10 cellular contexts compared by ENCODE assay signal in the genomic region with DNA sequence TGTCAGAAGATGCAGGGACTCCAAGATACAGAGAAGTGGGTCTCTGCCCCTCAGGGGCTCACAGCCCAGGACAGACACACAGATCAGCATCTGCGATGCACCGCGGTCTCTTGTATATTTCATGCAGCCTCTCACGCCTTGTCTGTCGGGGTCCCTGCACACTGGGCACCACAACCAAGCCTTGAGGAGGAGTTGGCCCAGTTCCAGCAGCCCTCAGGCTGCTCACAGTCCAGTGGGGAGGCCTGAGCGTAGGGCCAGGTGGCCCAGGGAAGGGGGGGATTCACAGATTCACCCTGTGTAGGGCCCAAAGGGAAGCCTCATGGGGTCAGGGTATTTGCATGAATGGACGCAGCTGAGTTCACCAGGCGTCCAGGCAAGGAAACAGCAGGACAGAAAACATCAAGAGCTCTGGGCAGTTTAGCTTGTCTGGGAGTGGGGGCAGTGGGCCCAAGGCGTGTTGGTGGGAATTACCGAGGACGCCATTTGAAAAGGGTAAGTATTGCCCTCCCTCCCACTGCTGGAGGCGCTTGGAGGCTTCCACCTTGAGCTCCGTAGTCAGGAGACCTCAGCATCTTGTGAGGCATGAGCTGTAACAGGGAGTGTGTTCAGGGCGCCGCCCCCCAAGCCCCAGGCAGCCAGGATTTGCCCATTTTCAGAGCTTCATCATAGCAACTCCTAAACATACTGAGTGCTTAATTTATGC.
DNase-seq lines count a peak whose midpoint lies in the region; ATAC-seq, FAIRE-seq and TF ChIP-seq lines count a peak whose summit lies in the region.
"Had no signal": no experiment of that assay in that cellular context is flagged by ENCODE, and none has a peak within 500 bp of the region (broad histone marks: within the 10 kb centered on the region; RNA-seq: fewer than 3 reads in every experiment).

No MANE protein-coding gene starts in this region.

- H3K9me3 ChIP-seq in endothelial cell of umbilical vein (replicated peaks; ENCODE audit: control insufficient read depth, insufficient read depth, low read length) (no peaks in the 10 kb centered on the region), testis (no peaks in the 10 kb centered on the region)
- H3K9me3 ChIP-seq: A549 had no signal

- dilution Hi-C loops in endothelial cell of umbilical vein (cut with MboI; ENCODE audit: extremely low pct_ligation_motif_present, low sequenced_read_pairs), result no loop called here

- peak; percentile 61 for DNase-seq in activated effector memory CD4-positive, alpha-beta T cell treated with anti-CD3 and anti-CD28 coated beads, Interleukin-2, amount 50 U/mL, for 16 hours
- DNase-seq in activated effector memory CD4-positive, alpha-beta T cell treated with Interleukin-2 at 50 U/mL for 16 hours, result no peak
- DNase-seq in endothelial cell of umbilical vein (ENCODE audit: low read depth, low spot score), result peak; percentile 7
- DNase-seq in DMS153 treated with DMSO at 0.1 percent for 48 hours (lab: John Stamatoyannopoulos, UW; ENCODE audit: unreplicated experiment), result no peak
- no peak for DNase-seq in HPDE6-E6E7 (ENCODE audit: extremely low spot score)
- no peak for DNase-seq in testis
- DNase-seq: activated CD4-positive, alpha-beta memory T cell treated with anti-CD3 and anti-CD28 coated beads for 36 hours had no signal

- H3K4me1 ChIP-seq in endothelial cell of umbilical vein (ENCODE audit: control insufficient read depth, extremely low read depth, insufficient read depth, low read length) (peaks cover 9% of the 10 kb centered on the region), testis (no peaks in the 10 kb centered on the region)
- H3K4me1 ChIP-seq: A549 had no signal

- no peaks in the 10 kb centered on the region for H3K9me1 ChIP-seq in endothelial cell of umbilical vein (replicated peaks; ENCODE audit: control insufficient read depth, extremely low read depth, insufficient read depth, low read length)

- POLR2A ChIA-PET in endothelial cell of umbilical vein (lab: Charles Lee), result no interaction called here

- H3K27ac ChIP-seq in endothelial cell of umbilical vein (ENCODE audit: insufficient read depth, low read depth, low read length) (no peak overlapping the region), testis (no peak overlapping the region)
- H3K27ac ChIP-seq: A549 had no signal

- H3K79me2 ChIP-seq in endothelial cell of umbilical vein (ENCODE audit: control insufficient read depth, insufficient read depth, low read length), result no peaks in the 10 kb centered on the region

- ATAC-seq in HG03460 (IDR thresholded peaks at IDR 0.05; ENCODE audit: unreplicated experiment) (peak; percentile 31), GM21360 (IDR thresholded peaks at IDR 0.05; ENCODE audit: unreplicated experiment) (no peak)
- ATAC-seq: A549 had no signal

- H3K9ac ChIP-seq in endothelial cell of umbilical vein (replicated peaks; ENCODE audit: extremely low read depth, insufficient read depth, low read length), result no peak overlapping the region

- no TSS peak for BruUV-seq in endothelial cell of umbilical vein (replicated peaks; lab: Mats Ljungman, UMichigan)

- no peak for TF ChIP-seq POLR2A in endothelial cell of umbilical vein (IDR thresholded peaks at IDR 0.05; ENCODE audit: low read depth, low read length)
- TF ChIP-seq POLR2A in testis (IDR thresholded peaks at IDR 0.05), result no peak

- no peaks in the 10 kb centered on the region for H4K20me1 ChIP-seq in endothelial cell of umbilical vein (replicated peaks; ENCODE audit: control insufficient read depth, extremely low read depth, insufficient read depth, low read length)

- FAIRE-seq in endothelial cell of umbilical vein (lab: Jason Lieb, UNC), result no peak
- FAIRE-seq: A549 had no signal

- no peak overlapping the region for H3K4me3 ChIP-seq in endothelial cell of umbilical vein (replicated peaks in 1 of 3; ENCODE audit: insufficient read depth in 1 of 3, low read depth in 1 of 3, low read length in 3 of 3)
- no peak overlapping the region for H3K4me3 ChIP-seq in testis
- H3K4me3 ChIP-seq: A549 had no signal

- no peak for TF ChIP-seq CTCF in endothelial cell of umbilical vein (IDR thresholded peaks at IDR 0.05; ENCODE audit: extremely low read depth in 1 of 2, insufficient read depth in 1 of 2, low read depth in 1 of 2, low read length in 2 of 2)
- TF ChIP-seq CTCF in testis (IDR thresholded peaks at IDR 0.05), result no peak

- WGBS in testis, 2 donors, result 71 to 88% methylated on average over 6 to 14 of the region's 15 CpGs

- CTCF ChIA-PET in endothelial cell of umbilical vein (lab: Charles Lee), result interaction anchor here (1.4 kb wide), 1 partner anchor 228 kb away, joined by 5 read pairs; no protein-coding TSS in a partner anchor

- H3K36me3 ChIP-seq in endothelial cell of umbilical vein (ENCODE audit: control insufficient read depth in 2 of 2, extremely low read depth in 1 of 2, insufficient read depth in 2 of 2, low read length in 2 of 2) (no peaks in the 10 kb centered on the region), testis (ENCODE audit: low read depth, missing control alignments) (no peaks in the 10 kb centered on the region)

- no peak overlapping the region for H3K4me2 ChIP-seq in endothelial cell of umbilical vein (ENCODE audit: insufficient read depth, low read length)
- H3K4me2 ChIP-seq: A549 had no signal

- intact Hi-C loops in endothelial cell of umbilical vein (cut with micrococcal nuclease), result no loop called here
- intact Hi-C loops in testis (cut with DNase I; ENCODE audit: low total_unique reads), result no loop called here

- no peak overlapping the region for H2AFZ ChIP-seq in endothelial cell of umbilical vein (ENCODE audit: low read depth, low read length)

- H3K27me3 ChIP-seq in endothelial cell of umbilical vein (ENCODE audit: control insufficient read depth in 2 of 2, insufficient read depth in 2 of 2, low read length in 2 of 2) (no peaks in the 10 kb centered on the region), testis (no peaks in the 10 kb centered on the region)

TF ChIP-seq in endothelial cell of umbilical vein, 7 proteins besides CTCF, POLR2A, EP300 and RAD21:
- no peak for TF ChIP-seq JUN (IDR thresholded peaks at IDR 0.05; ENCODE audit: borderline replicate concordance, insufficient read depth, insufficient read length, low read depth)
- no peak for TF ChIP-seq GATA2 (IDR thresholded peaks at IDR 0.05; ENCODE audit: insufficient read depth, insufficient read length, low read depth, low read length)
- no peak for TF ChIP-seq FOS (IDR thresholded peaks at IDR 0.05; ENCODE audit: borderline replicate concordance, insufficient read depth, low read length)
- TF ChIP-seq MYC (IDR thresholded peaks at IDR 0.05; ENCODE audit: low read depth, low read length), result no peak
- no peak for TF ChIP-seq POLR2AphosphoS5 (IDR thresholded peaks at IDR 0.05; ENCODE audit: insufficient read depth, low read depth, low read length)
- TF ChIP-seq EZH2 (IDR thresholded peaks at IDR 0.05; ENCODE audit: borderline replicate concordance, low read depth, low read length, severe bottlenecking), result no peak
- TF ChIP-seq, protein P1, sequence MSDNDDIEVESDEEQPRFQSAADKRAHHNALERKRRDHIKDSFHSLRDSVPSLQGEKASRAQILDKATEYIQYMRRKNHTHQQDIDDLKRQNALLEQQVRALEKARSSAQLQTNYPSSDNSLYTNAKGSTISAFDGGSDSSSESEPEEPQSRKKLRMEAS (IDR thresholded peaks at IDR 0.05; ENCODE audit: insufficient read depth, insufficient read length), result no peak

Comparison
In these comparisons a context has a peak if more than half of its experiments do, and no peak if none do; other contexts are left out.
1. DNase-seq: peak in activated effector memory CD4-positive, alpha-beta T cell treated with anti-CD3 and anti-CD28 coated beads, Interleukin-2, amount 50 U/mL, for 16 hours (single experiment) and endothelial cell of umbilical vein (single experiment); none in activated effector memory CD4-positive, alpha-beta T cell treated with Interleukin-2 at 50 U/mL for 16 hours (single experiment), DMS153 treated with DMSO at 0.1 percent for 48 hours (single experiment), HPDE6-E6E7 (single experiment) and testis (single experiment).